In the genomic region with DNA sequence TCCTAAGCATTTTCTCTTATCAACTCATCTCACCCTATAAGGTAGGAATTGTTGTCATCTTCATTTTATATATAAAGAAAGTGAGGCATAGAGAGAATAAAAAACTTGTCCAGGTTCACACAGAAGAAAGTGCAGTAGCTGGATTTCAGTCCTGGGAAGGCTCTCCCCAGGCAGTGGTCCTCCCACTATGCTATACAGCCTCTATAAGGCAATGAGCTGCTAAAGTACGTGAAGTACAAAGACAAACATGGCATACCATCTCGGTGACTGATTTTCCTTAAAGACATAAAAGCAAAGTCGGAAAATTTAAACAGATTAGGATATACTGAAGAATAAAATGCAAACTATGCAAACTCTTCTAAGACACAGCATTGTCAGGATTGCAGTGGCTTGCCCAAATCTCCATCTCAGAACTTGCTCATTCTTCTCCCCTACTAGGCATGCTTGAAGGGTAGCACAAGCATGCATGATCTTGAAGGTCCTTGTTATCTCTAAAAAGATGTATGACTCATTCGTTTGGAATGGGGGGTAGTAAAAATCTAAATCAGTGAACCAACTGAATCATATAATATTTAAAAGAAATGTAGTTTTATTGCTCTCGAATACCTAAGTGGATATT, we compare ENCODE assay signal across 14 cellular contexts.
A peak's percentile ranks its signal among the peaks of the same experiment; 100 is the strongest.
DNase-seq lines count a peak whose midpoint lies in the region; ATAC-seq, FAIRE-seq and TF ChIP-seq lines count a peak whose summit lies in the region.
"Had no signal": no experiment of that assay in that cellular context is flagged by ENCODE, and none has a peak within 500 bp of the region (broad histone marks: within the 10 kb centered on the region; RNA-seq: fewer than 3 reads in every experiment).

No MANE protein-coding gene starts in this region.

- H3K36me3 Mint-ChIP-seq in HFFc6 (ENCODE audit: low read depth) (peaks cover 15% of the 10 kb centered on the region), astrocyte (ENCODE audit: low read depth, unreplicated experiment) (peaks cover 6% of the 10 kb centered on the region)
- H3K36me3 Mint-ChIP-seq: activated naive CD4-positive, alpha-beta T cell treated with anti-CD3 and anti-CD28 coated beads, Interleukin-2, amount 50 U/mL, for 72 hours; WTC11 had no signal

- H3K4me3 ChIP-seq in A549 (no peak overlapping the region), astrocyte (ENCODE audit: insufficient read depth, low read depth, low read length) (no peak overlapping the region), kidney (ENCODE audit: low read length in 2 of 2) (peak overlapping the region; percentile 12 to 53)
- H3K4me3 ChIP-seq: ovary had no signal

- DNase-seq in A549 (ENCODE audit: low read depth in 1 of 2, low spot score in 1 of 2) (peak in 1 of 2 experiments; percentile 19), HFFc6 (peak; percentile 84), astrocyte (ENCODE audit: low read depth) (peak; percentile 62), kidney (no peak), cerebellum (ENCODE audit: low spot score) (no peak), NCI-H524 treated with DMSO at 0.1 percent for 48 hours (lab: John Stamatoyannopoulos, UW) (no peak), glomerular visceral epithelial cell (ENCODE audit: extremely low spot score) (no peak)
- DNase-seq: activated CD8-positive, alpha-beta memory T cell treated with anti-CD3 and anti-CD28 coated beads, Interleukin-2, amount 50 U/mL, for 4 hours; NCI-H1105 treated with DMSO at 0.1 percent for 48 hours; NCI-H2227 treated with DMSO at 0.1 percent for 48 hours; ovary had no signal

- no peaks in the 10 kb centered on the region for H3K36me3 ChIP-seq in astrocyte (ENCODE audit: insufficient read depth, low read length)
- no peaks in the 10 kb centered on the region for H3K36me3 ChIP-seq in kidney (ENCODE audit: control insufficient read depth in 1 of 2, insufficient read depth in 2 of 2, low read length in 2 of 2)
- H3K36me3 ChIP-seq: ovary had no signal

- H3K27me3 ChIP-seq in astrocyte (ENCODE audit: insufficient read depth, low read length): peaks cover 8% of the 10 kb centered on the region
- H3K27me3 ChIP-seq: ovary had no signal

- H3K27me3 Mint-ChIP-seq in HFFc6 (ENCODE audit: insufficient read depth): peaks cover 3% of the 10 kb centered on the region; the same call in 1 of the 2 replicates
- H3K27me3 Mint-ChIP-seq in astrocyte (ENCODE audit: low read depth, unreplicated experiment): peaks cover 38% of the 10 kb centered on the region

- intact Hi-C loops in kidney (cut with DNase I): no loop called here

- WGBS in A549 (ENCODE audit: missing lambda C conversion rate): 36% methylated on average over 5 of the region's 5 CpGs

- no peak for TF ChIP-seq POLR2A in A549 (IDR thresholded peaks at IDR 0.05; ENCODE audit: low read length)

- H3K4me1 Mint-ChIP-seq in HFFc6 (ENCODE audit: low read depth) (peaks cover 72% of the 10 kb centered on the region), astrocyte (ENCODE audit: low read depth, unreplicated experiment) (peaks cover 13% of the 10 kb centered on the region)

- H3K79me2 ChIP-seq in astrocyte (ENCODE audit: insufficient read depth, low read length): no peaks in the 10 kb centered on the region

- TF ChIP-seq RAD21 in A549 (conservative IDR thresholded peaks at IDR 0.05 in 1 of 2, IDR thresholded peaks at IDR 0.05 in 1 of 2): no peak

- H3K4me2 ChIP-seq in A549 (peak overlapping the region; percentile 60), astrocyte (ENCODE audit: low read length) (no peak overlapping the region)

- TF ChIP-seq CTCF in A549 (IDR thresholded peaks at IDR 0.05) (no peak), HFFc6 (IDR thresholded peaks at IDR 0.05) (no peak), astrocyte (IDR thresholded peaks at IDR 0.05; ENCODE audit: insufficient read depth, low read depth, low read length) (no peak), kidney (IDR thresholded peaks at IDR 0.05; ENCODE audit: borderline replicate concordance, extremely low read depth, insufficient read depth) (no peak)

- peak; percentile 8 to 57; a peak in 3 of 6 replicates for ATAC-seq in A549
- ATAC-seq in GM18520 (IDR thresholded peaks at IDR 0.05; ENCODE audit: unreplicated experiment): no peak
- ATAC-seq: activated naive CD4-positive, alpha-beta T cell treated with anti-CD3 and anti-CD28 coated beads, Interleukin-2, amount 50 U/mL, for 72 hours; WTC11 had no signal

- FAIRE-seq in A549 (lab: Jason Lieb, UNC) (no peak), astrocyte (lab: Jason Lieb, UNC) (peak; percentile 32), kidney (lab: Jason Lieb, UNC) (no peak)

- H3K27ac Mint-ChIP-seq in HFFc6: peak overlapping the region; percentile 77
- H3K27ac Mint-ChIP-seq in astrocyte (ENCODE audit: unreplicated experiment): no peak overlapping the region
- H3K27ac Mint-ChIP-seq: activated naive CD4-positive, alpha-beta T cell treated with anti-CD3 and anti-CD28 coated beads, Interleukin-2, amount 50 U/mL, for 72 hours; WTC11 had no signal

- H3K9me3 Mint-ChIP-seq in HFFc6 (no peaks in the 10 kb centered on the region), astrocyte (ENCODE audit: unreplicated experiment) (peaks cover 7% of the 10 kb centered on the region)
- H3K9me3 Mint-ChIP-seq: activated naive CD4-positive, alpha-beta T cell treated with anti-CD3 and anti-CD28 coated beads, Interleukin-2, amount 50 U/mL, for 72 hours had no signal

- POLR2A ChIA-PET in A549 (lab: Yijun Ruan, JAX): no interaction called here

- H3K9me3 ChIP-seq in A549 (no peaks in the 10 kb centered on the region), astrocyte (ENCODE audit: insufficient read depth, low read depth, low read length) (no peaks in the 10 kb centered on the region), kidney (ENCODE audit: control insufficient read depth in 1 of 2, low read length in 2 of 2) (no peaks in the 10 kb centered on the region)
- H3K9me3 ChIP-seq: ovary had no signal

- H3K4me1 ChIP-seq in A549 (peaks cover 50% of the 10 kb centered on the region), astrocyte (ENCODE audit: insufficient read depth, low read length) (peaks cover 11% of the 10 kb centered on the region), kidney (ENCODE audit: control insufficient read depth in 1 of 2, insufficient read depth in 1 of 2, low read depth in 1 of 2, low read length in 2 of 2) (peaks cover 6 to 24% of the 10 kb centered on the region in 2 donors)

- H3K4me3 Mint-ChIP-seq in HFFc6 (no peak overlapping the region; the same call in 1 of the 2 replicates), astrocyte (ENCODE audit: unreplicated experiment) (no peak overlapping the region)
- H3K4me3 Mint-ChIP-seq: WTC11 had no signal

- H3K9ac ChIP-seq in astrocyte (ENCODE audit: low read length) (no peak overlapping the region), kidney (ENCODE audit: low read length in 2 of 2) (no peak overlapping the region)

- no peaks in the 10 kb centered on the region for H4K20me1 ChIP-seq in astrocyte (ENCODE audit: insufficient read depth, low read length)

- H3K27ac ChIP-seq in A549 (peak overlapping the region; percentile 60 to 79), astrocyte (ENCODE audit: low read depth, low read length) (no peak overlapping the region), kidney (ENCODE audit: low read depth in 2 of 2, low read length in 2 of 2) (no peak overlapping the region)
- H3K27ac ChIP-seq: ovary had no signal

- H2AFZ ChIP-seq in astrocyte (ENCODE audit: low read depth, low read length): no peak overlapping the region

- CTCF ChIA-PET in A549 (lab: Yijun Ruan, JAX): interaction anchor here (0.8 kb wide), 1 partner anchor 13 kb away, joined by 3 read pairs; no protein-coding TSS in a partner anchor

- no peak for TF ChIP-seq EP300 in A549 (IDR thresholded peaks at IDR 0.05)

TF ChIP-seq in A549, 52 proteins besides CTCF, POLR2A, EP300 and RAD21:
- no peak for TF ChIP-seq CHD4 (IDR thresholded peaks at IDR 0.05; ENCODE audit: borderline replicate concordance)
- peak; percentile 45 for TF ChIP-seq FOSL2 (IDR thresholded peaks at IDR 0.05)
- TF ChIP-seq FOSL2 (CRISPR knock-in tag; IDR thresholded peaks at IDR 0.05): peak; percentile 79
- TF ChIP-seq JUNB (IDR thresholded peaks at IDR 0.05): no peak
- TF ChIP-seq, protein P1, sequence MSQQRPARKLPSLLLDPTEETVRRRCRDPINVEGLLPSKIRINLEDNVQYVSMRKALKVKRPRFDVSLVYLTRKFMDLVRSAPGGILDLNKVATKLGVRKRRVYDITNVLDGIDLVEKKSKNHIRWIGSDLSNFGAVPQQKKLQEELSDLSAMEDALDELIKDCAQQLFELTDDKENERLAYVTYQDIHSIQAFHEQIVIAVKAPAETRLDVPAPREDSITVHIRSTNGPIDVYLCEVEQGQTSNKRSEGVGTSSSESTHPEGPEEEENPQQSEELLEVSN (IDR thresholded peaks at IDR 0.05; ENCODE audit: borderline replicate concordance, low read depth): no peak
- no peak for TF ChIP-seq GATA3 (IDR thresholded peaks at IDR 0.05; ENCODE audit: borderline replicate concordance)
- TF ChIP-seq NR3C1 (IDR thresholded peaks at IDR 0.05): no peak
- TF ChIP-seq ZFP36 (IDR thresholded peaks at IDR 0.05; ENCODE audit: borderline replicate concordance, partially characterized antibody): no peak
- TF ChIP-seq HOXA7 (CRISPR knock-in tag; IDR thresholded peaks at IDR 0.05): no peak
- no peak for TF ChIP-seq SMC3 (IDR thresholded peaks at IDR 0.05)
- no peak for TF ChIP-seq HDAC2 (IDR thresholded peaks at IDR 0.05)
- TF ChIP-seq MAFK (IDR thresholded peaks at IDR 0.05; ENCODE audit: partially characterized antibody): peak; percentile 39

Comparison
In these comparisons a context has a peak if more than half of its experiments do, and no peak if none do; other contexts are left out.
1. DNase-seq: peak in HFFc6 (single experiment) and astrocyte (single experiment); none in kidney (single experiment), cerebellum (single experiment), NCI-H524 treated with DMSO at 0.1 percent for 48 hours (single experiment) and glomerular visceral epithelial cell (single experiment).
2. H3K27ac ChIP-seq: peak in A549 (2 of 2); none in astrocyte (single experiment) and kidney (0 of 2).
3. H3K4me3 ChIP-seq: peak in kidney (2 of 2); none in A549 (single experiment) and astrocyte (single experiment).